ENCODE assay signal across 21 cellular contexts in the genomic region with DNA sequence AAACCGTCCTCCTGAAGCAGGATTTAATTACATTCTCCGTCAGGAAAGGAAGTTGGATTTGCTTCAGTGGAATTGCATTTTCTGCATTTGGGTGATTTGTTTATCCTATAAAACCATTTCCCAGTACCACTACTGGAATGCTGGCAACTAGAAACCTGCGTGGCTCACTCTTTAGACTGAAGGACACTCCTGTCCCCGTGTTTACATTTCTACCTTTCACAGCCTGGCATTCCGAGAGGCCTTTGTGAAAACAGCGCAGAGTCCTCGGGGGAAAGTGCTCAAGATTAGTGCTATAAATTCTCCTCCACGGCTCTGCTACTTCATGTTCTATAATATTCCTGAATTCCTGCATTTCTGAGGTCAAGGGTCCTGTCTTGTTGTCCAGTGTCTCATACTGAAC.
DNase-seq lines count a peak whose midpoint lies in the region; ATAC-seq and TF ChIP-seq lines count a peak whose summit lies in the region.
"Had no signal": no experiment of that assay in that cellular context is flagged by ENCODE, and none has a peak within 500 bp of the region (broad histone marks: within the 10 kb centered on the region; RNA-seq: fewer than 3 reads in every experiment).

No MANE protein-coding gene starts in this region.

- H3K27me3 ChIP-seq in GM23338 (ENCODE audit: insufficient read depth) (no peaks in the 10 kb centered on the region), thyroid gland (no peaks in the 10 kb centered on the region)
- H3K27me3 ChIP-seq: SJSA1 had no signal

- H3K36me3 Mint-ChIP-seq in GM23338 (ENCODE audit: low read depth), result peaks cover 2% of the 10 kb centered on the region; the same call in 1 of the 3 replicates
- H3K36me3 Mint-ChIP-seq in nephron progenitor cell (ENCODE audit: low read depth), result no peaks in the 10 kb centered on the region

- no peak overlapping the region for H3K4me3 ChIP-seq in GM23338
- no peak overlapping the region for H3K4me3 ChIP-seq in thyroid gland (replicated peaks in 1 of 3)
- H3K4me3 ChIP-seq: PC-9, SJSA1 had no signal

- H3K27ac ChIP-seq in GM23338 (ENCODE audit: low read depth) (no peak overlapping the region), thyroid gland (peak overlapping the region; percentile 55 to 92 (median 81))
- H3K27ac ChIP-seq: HL-60, PC-9, SJSA1 had no signal

- H3K9me3 ChIP-seq in thyroid gland, result no peaks in the 10 kb centered on the region
- H3K9me3 ChIP-seq: SJSA1 had no signal

- no peak overlapping the region for H3K27ac Mint-ChIP-seq in GM23338
- peak overlapping the region; percentile 11 for H3K27ac Mint-ChIP-seq in nephron progenitor cell

- H3K9me2 ChIP-seq in GM23338 (ENCODE audit: insufficient read depth), result no peaks in the 10 kb centered on the region; the same call in 1 of the 2 replicates

- no peak overlapping the region for H3K4me2 ChIP-seq in GM23338
- H3K4me2 ChIP-seq: PC-9 had no signal

- H3K4me3 Mint-ChIP-seq in GM23338 (no peak overlapping the region), nephron progenitor cell (no peak overlapping the region)

- H3K36me3 ChIP-seq in GM23338 (ENCODE audit: insufficient read depth) (no peaks in the 10 kb centered on the region), thyroid gland (no peaks in the 10 kb centered on the region)
- H3K36me3 ChIP-seq: SJSA1 had no signal

- H3K9me3 Mint-ChIP-seq in GM23338 (peaks cover 6% of the 10 kb centered on the region; the same call in 2 of the 3 replicates), nephron progenitor cell (peaks cover 6% of the 10 kb centered on the region)

- peaks cover 13% of the 10 kb centered on the region for H3K4me1 Mint-ChIP-seq in GM23338
- peaks cover 47% of the 10 kb centered on the region for H3K4me1 Mint-ChIP-seq in nephron progenitor cell

- no peaks in the 10 kb centered on the region for H3K79me2 ChIP-seq in GM23338 (replicated peaks; ENCODE audit: insufficient read depth)

- H3K27me3 Mint-ChIP-seq in GM23338 (ENCODE audit: insufficient read depth, low read depth, poor library complexity) (peaks cover 8% of the 10 kb centered on the region), nephron progenitor cell (ENCODE audit: low read depth, poor library complexity) (no peaks in the 10 kb centered on the region)

- H2AFZ ChIP-seq in GM23338, result peak overlapping the region; percentile 70; the same call in 1 of the 2 replicates
- H2AFZ ChIP-seq: PC-9 had no signal

- TF ChIP-seq POLR2A in thyroid gland (IDR thresholded peaks at IDR 0.05), result peak in 1 of 2 donors; percentile 32

- DNase-seq in GM23338 (ENCODE audit: low spot score), result no peak
- DNase-seq in M059J (ENCODE audit: low read depth), result peak; percentile 18
- DNase-seq in nephron progenitor cell, result no peak
- DNase-seq in thyroid gland, result peak; percentile 65 to 71
- no peak for DNase-seq in NCI-H774 (lab: John Stamatoyannopoulos, UW)
- DNase-seq in stimulated activated CD4-positive, alpha-beta T cell treated with anti-CD3 and anti-CD28 coated beads, Interleukin-12 subunit alpha, Interleukin-12 subunit beta, amount 100 ng/mL, for 4 hours, result no peak
- DNase-seq: Calu3, DMS153, GOT3, Karpas-422, NCI-H1092 treated with DMSO at 0.1 percent for 48 hours, NCI-H1436, NCI-H187, NCI-H2081 treated with DMSO at 0.1 percent for 48 hours, NCI-H446, NCI-H524 treated with DMSO at 0.1 percent for 48 hours, PC-9 had no signal

- intact Hi-C loops in thyroid gland (cut with DNase I), result no loop called here

- H3F3A ChIP-seq in GM23338 (replicated peaks; ENCODE audit: low read depth), result no peaks in the 10 kb centered on the region

- H3K4me1 ChIP-seq in GM23338 (ENCODE audit: insufficient read depth) (peaks cover 8% of the 10 kb centered on the region), thyroid gland (peaks cover 16 to 24% of the 10 kb centered on the region in 2 donors)

- TF ChIP-seq CTCF in GM23338 (conservative IDR thresholded peaks at IDR 0.05; ENCODE audit: low read depth in 2 of 2) (no peak), nephron progenitor cell (IDR thresholded peaks at IDR 0.05) (no peak), thyroid gland (IDR thresholded peaks at IDR 0.05) (no peak)

- no peak for ATAC-seq in GM23338
- no peak for ATAC-seq in HG03045 (IDR thresholded peaks at IDR 0.05; ENCODE audit: unreplicated experiment)
- ATAC-seq: Right ventricle myocardium inferior had no signal

- WGBS in thyroid gland, 2 donors, result 23% methylated on average over 8 of the region's 8 CpGs

- H4K20me1 ChIP-seq in GM23338 (replicated peaks; ENCODE audit: insufficient read depth), result no peaks in the 10 kb centered on the region

TF ChIP-seq in GM23338, 12 proteins besides CTCF, POLR2A, EP300 and RAD21:
- TF ChIP-seq EZH2 (IDR thresholded peaks at IDR 0.05; ENCODE audit: low read depth, unreplicated experiment) (no peak), POLR2AphosphoS5 (IDR thresholded peaks at IDR 0.05; ENCODE audit: low read depth) (no peak), JUNB (IDR thresholded peaks at IDR 0.05; ENCODE audit: unreplicated experiment) (no peak)

Comparison
In these comparisons a context has a peak if more than half of its experiments do, and no peak if none do; other contexts are left out.
1. DNase-seq: peak in M059J (single experiment) and thyroid gland (2 of 2); none in GM23338 (single experiment), nephron progenitor cell (single experiment), NCI-H774 (single experiment) and stimulated activated CD4-positive, alpha-beta T cell treated with anti-CD3 and anti-CD28 coated beads, Interleukin-12 subunit alpha, Interleukin-12 subunit beta, amount 100 ng/mL, for 4 hours (single experiment).